Comparison of ENCODE assay signal across 27 cellular contexts in genomic region chr13:113791761-113792160, GRCh38. TPM values are rescaled to one million over a fixed set of nuclear protein-coding genes. Genes with fewer than 3 reads are reported as not detected.
"Had no signal": no experiment of that assay in that cellular context is flagged by ENCODE, and none has a peak within 500 bp of the region (broad histone marks: within the 10 kb centered on the region; RNA-seq: fewer than 3 reads in every experiment).

No MANE protein-coding gene starts in this region.

- DNase-seq: caudate nucleus; cerebellar nuclear complex; dorsolateral prefrontal cortex; effector CD4-positive, alpha-beta T cell; foreskin melanocyte; glutamatergic neuron; hypothalamus; immature natural killer cell; islet precursor cell; mammary epithelial cell; mesendoderm; naive thymus-derived CD8-positive, alpha-beta T cell; nephron progenitor cell; nucleus accumbens; stimulated activated CD4-positive, alpha-beta T cell treated with anti-CD3 and anti-CD28 coated beads, Interleukin-2, amount 100 ng/mL, for 24 hours; stimulated activated CD4-positive, alpha-beta T cell treated with anti-CD3 and anti-CD28 coated beads, Interleukin-4, amount 100 ng/mL, for 4 hours; stimulated activated naive CD8-positive, alpha-beta T cell treated with anti-CD3 and anti-CD28 coated beads, Interleukin-15, Interleukin-2, amounts not matched to agents 100 U/mL and 50 U/mL, for 24 hours; substantia nigra; testis had no signal

- H3K27me3 ChIP-seq: dorsolateral prefrontal cortex, esophagus muscularis mucosa, pancreas, right lobe of liver, testis had no signal

- H3K4me1 ChIP-seq: pancreas, right lobe of liver, testis, tibial artery had no signal

- H3K27ac Mint-ChIP-seq: immature natural killer cell; nephron progenitor cell; progenitor cell of endocrine pancreas; stimulated activated memory B cell treated with anti-CD40 and anti-IgM and Interleukin-4, amounts not matched to agents 10 μg/mL and 1 μg/mL and 100 μg/mL, for 72 hours; type B pancreatic cell had no signal

- ATAC-seq: naive thymus-derived CD8-positive, alpha-beta T cell; pancreas; right lobe of liver; stimulated activated memory B cell treated with anti-CD40 and anti-IgM and Interleukin-4, amounts not matched to agents 10 μg/mL and 1 μg/mL and 100 μg/mL, for 72 hours; stimulated activated naive CD8-positive, alpha-beta T cell treated with anti-CD3 and anti-CD28 coated beads, Interleukin-15, Interleukin-2, amounts not matched to agents 100 U/mL and 50 U/mL, for 24 hours had no signal

- H3K9me3 Mint-ChIP-seq: immature natural killer cell; nephron progenitor cell; stimulated activated memory B cell treated with anti-CD40 and anti-IgM and Interleukin-4, amounts not matched to agents 10 μg/mL and 1 μg/mL and 100 μg/mL, for 72 hours; type B pancreatic cell had no signal

- H3K9me3 ChIP-seq: esophagus muscularis mucosa, pancreas, right lobe of liver, testis, tibial artery had no signal

- H3K27ac ChIP-seq: dorsolateral prefrontal cortex, esophagus muscularis mucosa, pancreas, right lobe of liver, testis, tibial artery had no signal

- H3K4me1 Mint-ChIP-seq: immature natural killer cell; stimulated activated memory B cell treated with anti-CD40 and anti-IgM and Interleukin-4, amounts not matched to agents 10 μg/mL and 1 μg/mL and 100 μg/mL, for 72 hours had no signal

- H3K4me3 Mint-ChIP-seq: immature natural killer cell; naive thymus-derived CD8-positive, alpha-beta T cell; nephron progenitor cell; stimulated activated memory B cell treated with anti-CD40 and anti-IgM and Interleukin-4, amounts not matched to agents 10 μg/mL and 1 μg/mL and 100 μg/mL, for 72 hours; type B pancreatic cell had no signal

- H3K36me3 Mint-ChIP-seq: immature natural killer cell; naive thymus-derived CD8-positive, alpha-beta T cell; stimulated activated memory B cell treated with anti-CD40 and anti-IgM and Interleukin-4, amounts not matched to agents 10 μg/mL and 1 μg/mL and 100 μg/mL, for 72 hours; type B pancreatic cell had no signal

- H3K36me3 ChIP-seq: pancreas, right lobe of liver, tibial artery had no signal

- H3K4me2 ChIP-seq: smooth muscle cell had no signal

- H3K4me3 ChIP-seq: dorsolateral prefrontal cortex, esophagus muscularis mucosa, pancreas, right lobe of liver, smooth muscle cell, testis, tibial artery had no signal

RNA-seq across cellular contexts. Expression of gene TMEM255B, which starts 32.7 kb away (rescaled TPM):
- polyA plus RNA-seq: immature natural killer cell had no signal
